ENCODE assay signal across 26 cellular contexts in the genomic region with DNA sequence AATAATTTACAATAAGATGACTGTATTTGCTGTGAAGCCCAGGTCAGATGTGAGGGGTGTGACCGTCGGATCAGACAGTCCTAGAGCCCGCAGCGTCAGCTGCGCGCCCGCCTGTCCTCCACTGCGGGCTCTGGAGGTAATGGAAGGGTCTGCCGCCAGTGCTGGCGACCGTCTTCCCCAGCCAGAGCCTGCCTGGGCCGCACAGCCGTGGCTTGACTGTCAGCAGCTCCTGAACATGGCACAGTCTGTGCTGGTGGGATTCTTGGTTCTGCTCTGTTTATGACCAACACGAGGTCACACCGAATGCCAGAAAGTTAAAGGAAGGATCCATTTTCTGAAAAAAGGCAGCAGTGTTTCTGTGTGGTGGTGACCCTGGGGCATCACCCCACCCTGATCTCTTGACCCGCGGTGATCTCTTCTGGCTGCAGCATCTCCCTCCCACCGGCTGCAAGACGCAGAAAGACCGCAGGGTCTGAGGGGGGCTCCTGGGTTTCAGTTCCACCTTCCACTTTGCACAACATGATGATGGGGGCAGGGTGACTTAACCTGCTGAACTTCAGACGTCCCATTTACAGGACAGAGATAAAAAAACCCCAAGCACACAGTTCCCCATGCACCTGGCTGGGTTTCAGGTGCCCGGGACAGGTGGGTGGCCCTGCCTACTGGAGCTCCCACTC.
DNase-seq lines count a peak whose midpoint lies in the region; ATAC-seq and TF ChIP-seq lines count a peak whose summit lies in the region.
"Had no signal": no experiment of that assay in that cellular context is flagged by ENCODE, and none has a peak within 500 bp of the region (broad histone marks: within the 10 kb centered on the region; RNA-seq: fewer than 3 reads in every experiment).

No MANE protein-coding gene starts in this region.

- peaks cover 36% of the 10 kb centered on the region for H3K9me3 Mint-ChIP-seq in endodermal cell
- H3K9me3 Mint-ChIP-seq: T-helper 1 cell treated with Interleukin-12 subunit alpha and Interleukin-12 subunit beta and Interleukin-4 antibody, amounts not matched to agents 30 μg/mL and 1 μg/mL, for 36 hours had no signal

- H3K27ac ChIP-seq in BLaER1 treated with 17β-estradiol and CSF1 and Interleukin-3, amounts not matched to agents 10 nM and 100 nM = no peak overlapping the region
- H3K27ac ChIP-seq in endodermal cell (ENCODE audit: low read depth, low read length) = no peak overlapping the region
- H3K27ac ChIP-seq: ascending aorta, KMS-11, psoas muscle, SJCRH30, vagina had no signal

- no peak for TF ChIP-seq CTCF in endodermal cell (conservative IDR thresholded peaks at IDR 0.05)

- DNase-seq in MV-4-11 (lab: John Stamatoyannopoulos, UW) = peak; percentile 83
- peak; percentile 22 for DNase-seq in endodermal cell
- DNase-seq in sciatic nerve (ENCODE audit: low spot score) = peak; percentile 32
- DNase-seq in GM03348 (ENCODE audit: low spot score) = no peak
- no peak for DNase-seq in NCI-H2029 (lab: John Stamatoyannopoulos, UW)
- DNase-seq: activated CD4-positive, alpha-beta T cell treated with anti-CD3 and anti-CD28 coated beads for 4 hours; C1 segment of cervical spinal cord; Caco-2; caudate nucleus; DMS79 treated with DMSO at 0.1 percent for 48 hours; H7; NCI-H187 treated with DMSO at 0.1 percent for 48 hours; NCI-H2227 treated with DMSO at 0.1 percent for 48 hours; NCI-H774; SJCRH30; stimulated activated CD4-positive, alpha-beta T cell treated with anti-CD3 and anti-CD28 coated beads, Interleukin-1b, Interleukin-23, amount 100 ng/mL, for 48 hours had no signal

- peaks cover 0 to 12% (median 0%) of the 10 kb centered on the region in 11 experiments; a peak in 6 of 22 replicates for H3K9me3 ChIP-seq in BLaER1 treated with 17β-estradiol and CSF1 and Interleukin-3, amounts not matched to agents 10 nM and 100 nM (replicated peaks in 1 of 11)
- H3K9me3 ChIP-seq in endodermal cell (ENCODE audit: control insufficient read depth, low read length) = peaks cover 13% of the 10 kb centered on the region
- H3K9me3 ChIP-seq: ascending aorta, psoas muscle, SJCRH30, vagina had no signal

- H3K4me3 Mint-ChIP-seq in endodermal cell = no peak overlapping the region
- H3K4me3 Mint-ChIP-seq: activated naive CD8-positive, alpha-beta T cell; T-helper 1 cell treated with Interleukin-12 subunit alpha and Interleukin-12 subunit beta and Interleukin-4 antibody, amounts not matched to agents 30 μg/mL and 1 μg/mL, for 36 hours had no signal

- no peaks in the 10 kb centered on the region for H3K36me3 Mint-ChIP-seq in endodermal cell (ENCODE audit: low read depth)
- H3K36me3 Mint-ChIP-seq: activated naive CD8-positive, alpha-beta T cell had no signal

- peaks cover 4% of the 10 kb centered on the region for H3K27me3 Mint-ChIP-seq in endodermal cell (ENCODE audit: insufficient read depth)
- H3K27me3 Mint-ChIP-seq: activated naive CD8-positive, alpha-beta T cell had no signal

- WGBS in endodermal cell (ENCODE audit: insufficient coverage in 1 of 2, insufficient read length in 1 of 2), 2 experiments = 85 to 93% methylated on average over 19 to 22 of the region's 22 CpGs

- ATAC-seq in sciatic nerve (no peak), GM19467 (IDR thresholded peaks at IDR 0.05; ENCODE audit: unreplicated experiment) (no peak), HG03460 (IDR thresholded peaks at IDR 0.05; ENCODE audit: unreplicated experiment) (no peak)
- ATAC-seq: Panc1, psoas muscle had no signal

- no peak overlapping the region for H3K4me3 ChIP-seq in BLaER1 treated with 17β-estradiol and CSF1 and Interleukin-3, amounts not matched to agents 10 nM and 100 nM
- H3K4me3 ChIP-seq in endodermal cell (ENCODE audit: low read length) = no peak overlapping the region
- H3K4me3 ChIP-seq: ascending aorta, psoas muscle, SJCRH30, vagina had no signal

- no peaks in the 10 kb centered on the region for H3K36me3 ChIP-seq in BLaER1 treated with 17β-estradiol and CSF1 and Interleukin-3, amounts not matched to agents 10 nM and 100 nM
- H3K36me3 ChIP-seq in endodermal cell (ENCODE audit: control insufficient read depth, insufficient read depth, low read length) = no peaks in the 10 kb centered on the region
- H3K36me3 ChIP-seq: ascending aorta, SJCRH30, vagina had no signal

- no peak overlapping the region for H3K9ac ChIP-seq in BLaER1 treated with 17β-estradiol and CSF1 and Interleukin-3, amounts not matched to agents 10 nM and 100 nM
- no peak overlapping the region for H3K9ac ChIP-seq in endodermal cell (ENCODE audit: extremely low read depth, low read length, poor library complexity, severe bottlenecking)
- H3K9ac ChIP-seq: KMS-11 had no signal

- no peaks in the 10 kb centered on the region for H4K20me1 ChIP-seq in BLaER1 treated with 17β-estradiol and CSF1 and Interleukin-3, amounts not matched to agents 10 nM and 100 nM

- intact Hi-C loops in sciatic nerve (cut with DNase I) = no loop called here

- H3K4me1 Mint-ChIP-seq in endodermal cell = no peaks in the 10 kb centered on the region

- H3K27ac Mint-ChIP-seq in endodermal cell = no peak overlapping the region
- H3K27ac Mint-ChIP-seq: activated naive CD8-positive, alpha-beta T cell; T-helper 1 cell treated with Interleukin-12 subunit alpha and Interleukin-12 subunit beta and Interleukin-4 antibody, amounts not matched to agents 30 μg/mL and 1 μg/mL, for 36 hours had no signal

- H3K4me2 ChIP-seq in BLaER1 treated with 17β-estradiol and CSF1 and Interleukin-3, amounts not matched to agents 10 nM and 100 nM = peak overlapping the region in 10 of 11 experiments; percentile 34 to 75 (median 61); a peak in 19 of 22 replicates
- H3K4me2 ChIP-seq: KMS-11 had no signal

- H3K27me3 ChIP-seq in BLaER1 treated with 17β-estradiol and CSF1 and Interleukin-3, amounts not matched to agents 10 nM and 100 nM = peaks cover 0 to 4% (median 0%) of the 10 kb centered on the region in 11 experiments; a peak in 1 of 22 replicates
- no peaks in the 10 kb centered on the region for H3K27me3 ChIP-seq in endodermal cell (ENCODE audit: control insufficient read depth, insufficient read depth, low read length, poor library complexity, severe bottlenecking)
- H3K27me3 ChIP-seq: ascending aorta, vagina had no signal

- H3K4me1 ChIP-seq in BLaER1 treated with 17β-estradiol and CSF1 and Interleukin-3, amounts not matched to agents 10 nM and 100 nM = peaks cover 5 to 27% (median 20%) of the 10 kb centered on the region in 10 experiments; a peak in 18 of 20 replicates
- H3K4me1 ChIP-seq in endodermal cell (ENCODE audit: control insufficient read depth, insufficient read depth, low read length) = no peaks in the 10 kb centered on the region
- H3K4me1 ChIP-seq: ascending aorta, Caco-2, psoas muscle, SJCRH30, vagina had no signal

Comparison
In these comparisons a context has a peak if more than half of its experiments do, and no peak if none do; other contexts are left out.
1. DNase-seq: peak in MV-4-11 (single experiment), endodermal cell (single experiment) and sciatic nerve (single experiment); none in GM03348 (single experiment) and NCI-H2029 (single experiment).